ENCODE assay signal across 24 cellular contexts in the genomic region with DNA sequence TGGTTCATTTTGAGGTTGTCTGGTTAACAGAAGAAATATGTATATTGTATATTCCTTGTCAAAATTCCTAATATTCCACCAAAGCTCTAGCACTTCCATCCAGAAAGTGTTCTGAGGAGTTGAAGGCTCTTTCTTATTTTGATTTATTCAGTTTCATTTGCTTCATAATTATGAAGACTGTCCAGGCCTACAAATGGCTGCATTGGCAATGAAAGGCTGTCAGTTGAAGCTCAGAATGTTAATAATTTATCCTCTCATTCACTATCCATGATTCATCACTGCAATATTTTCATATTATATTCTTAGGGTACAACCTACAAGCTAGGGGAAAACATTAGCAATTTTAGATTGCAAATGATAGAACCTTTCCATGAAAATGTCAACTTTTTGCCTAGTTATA. TPM values are rescaled to one million over a fixed set of nuclear protein-coding genes. Genes with fewer than 3 reads are reported as not detected.
DNase-seq lines count a peak whose midpoint lies in the region; ATAC-seq, FAIRE-seq and TF ChIP-seq lines count a peak whose summit lies in the region.
"Had no signal": no experiment of that assay in that cellular context is flagged by ENCODE, and none has a peak within 500 bp of the region (broad histone marks: within the 10 kb centered on the region; RNA-seq: fewer than 3 reads in every experiment).

No MANE protein-coding gene starts in this region.

- no peak for TF ChIP-seq POLR2A in ovary (IDR thresholded peaks at IDR 0.05)
- TF ChIP-seq POLR2A in GM12892 (IDR thresholded peaks at IDR 0.05; ENCODE audit: low read depth, low read length) = no peak

- no peaks in the 10 kb centered on the region for H3K9me3 ChIP-seq in CD8-positive, alpha-beta T cell (ENCODE audit: low read length)
- no peaks in the 10 kb centered on the region for H3K9me3 ChIP-seq in ovary
- H3K9me3 ChIP-seq: body of pancreas, suprapubic skin had no signal

- no peaks in the 10 kb centered on the region for H3K9me3 Mint-ChIP-seq in T-helper 1 cell treated with Interleukin-12 subunit alpha and Interleukin-12 subunit beta and Interleukin-4 antibody, amounts not matched to agents 30 μg/mL and 1 μg/mL, for 36 hours
- H3K9me3 Mint-ChIP-seq in CD8-positive, alpha-beta T cell = no peaks in the 10 kb centered on the region
- H3K9me3 Mint-ChIP-seq in activated CD4-positive, alpha-beta memory T cell treated with anti-CD3 and anti-CD28 coated beads for 36 hours = no peaks in the 10 kb centered on the region
- no peaks in the 10 kb centered on the region for H3K9me3 Mint-ChIP-seq in natural killer cell
- H3K9me3 Mint-ChIP-seq: activated T-helper 2 cell treated with anti-CD3 and anti-CD28 coated beads, Interferon-gamma antibody, Interleukin-2, Interleukin-4, amounts not matched to agents 10 μg/mL and 5 μg/mL and 100 μg/mL, durations not matched to agents 14 hours and 24 hours and 36 hours had no signal

- no peak for DNase-seq in T-helper 1 cell
- no peak for DNase-seq in CD8-positive, alpha-beta T cell
- DNase-seq in activated CD4-positive, alpha-beta memory T cell treated with anti-CD3 and anti-CD28 coated beads for 36 hours = no peak
- DNase-seq in natural killer cell = no peak
- no peak for DNase-seq in ovary
- DNase-seq in GM12892 (ENCODE audit: insufficient read length) = no peak
- DNase-seq: activated CD4-positive, CD25-positive, alpha-beta regulatory T cell; AML-193; body of pancreas; EL; glutamatergic neuron; NCI-H1092; NCI-H2029; NCI-H2227 treated with DMSO at 0.1 percent for 48 hours; NCI-H69 had no signal

- H3K27me3 ChIP-seq in CD8-positive, alpha-beta T cell (ENCODE audit: insufficient read depth, low read length) = no peaks in the 10 kb centered on the region
- H3K27me3 ChIP-seq in ovary = no peaks in the 10 kb centered on the region
- H3K27me3 ChIP-seq: body of pancreas, suprapubic skin had no signal

- H3K27me3 Mint-ChIP-seq in T-helper 1 cell treated with Interleukin-12 subunit alpha and Interleukin-12 subunit beta and Interleukin-4 antibody, amounts not matched to agents 30 μg/mL and 1 μg/mL, for 36 hours (ENCODE audit: low read depth) = no peaks in the 10 kb centered on the region
- H3K27me3 Mint-ChIP-seq in CD8-positive, alpha-beta T cell (ENCODE audit: low read depth) = no peaks in the 10 kb centered on the region
- H3K27me3 Mint-ChIP-seq in activated CD4-positive, alpha-beta memory T cell treated with anti-CD3 and anti-CD28 coated beads for 36 hours = no peaks in the 10 kb centered on the region
- no peaks in the 10 kb centered on the region for H3K27me3 Mint-ChIP-seq in natural killer cell (ENCODE audit: low read depth in 2 of 2)

- no peak overlapping the region for H3K4me3 ChIP-seq in CD8-positive, alpha-beta T cell (ENCODE audit: low read depth, low read length)
- H3K4me3 ChIP-seq in ovary = no peak overlapping the region
- H3K4me3 ChIP-seq: body of pancreas, lung, SK-N-MC, suprapubic skin had no signal

- peaks cover 51% of the 10 kb centered on the region for H3K36me3 Mint-ChIP-seq in T-helper 1 cell treated with Interleukin-12 subunit alpha and Interleukin-12 subunit beta and Interleukin-4 antibody, amounts not matched to agents 30 μg/mL and 1 μg/mL, for 36 hours (ENCODE audit: low read depth)
- peaks cover 35% of the 10 kb centered on the region for H3K36me3 Mint-ChIP-seq in CD8-positive, alpha-beta T cell
- peaks cover 70% of the 10 kb centered on the region for H3K36me3 Mint-ChIP-seq in activated CD4-positive, alpha-beta memory T cell treated with anti-CD3 and anti-CD28 coated beads for 36 hours
- H3K36me3 Mint-ChIP-seq in natural killer cell = peaks cover 7% of the 10 kb centered on the region

- TF ChIP-seq EP300 in ovary (IDR thresholded peaks at IDR 0.05) = no peak

- no peak overlapping the region for H3K4me3 Mint-ChIP-seq in T-helper 1 cell treated with Interleukin-12 subunit alpha and Interleukin-12 subunit beta and Interleukin-4 antibody, amounts not matched to agents 30 μg/mL and 1 μg/mL, for 36 hours
- H3K4me3 Mint-ChIP-seq in CD8-positive, alpha-beta T cell = no peak overlapping the region
- no peak overlapping the region for H3K4me3 Mint-ChIP-seq in activated CD4-positive, alpha-beta memory T cell treated with anti-CD3 and anti-CD28 coated beads for 36 hours
- no peak overlapping the region for H3K4me3 Mint-ChIP-seq in natural killer cell

- TF ChIP-seq CTCF in CD8-positive, alpha-beta T cell (IDR thresholded peaks at IDR 0.05) = no peak
- TF ChIP-seq CTCF in natural killer cell (IDR thresholded peaks at IDR 0.05) = no peak
- no peak for TF ChIP-seq CTCF in ovary (IDR thresholded peaks at IDR 0.05)

- H3K27ac ChIP-seq in CD8-positive, alpha-beta T cell (ENCODE audit: low read depth, low read length) = no peak overlapping the region
- no peak overlapping the region for H3K27ac ChIP-seq in ovary
- H3K27ac ChIP-seq: 22Rv1, body of pancreas, epithelial cell of prostate, RWPE1, SK-N-MC, suprapubic skin had no signal

- intact Hi-C loops in CD8-positive, alpha-beta T cell (cut with DNase I, micrococcal nuclease) = loop anchor here in 1 of 2 experiments (2.0 kb wide), 1 partner anchor 14 kb away; no protein-coding TSS in a partner anchor
- intact Hi-C loops in activated CD4-positive, alpha-beta memory T cell treated with anti-CD3 and anti-CD28 coated beads for 36 hours (cut with micrococcal nuclease) = no loop called here
- intact Hi-C loops in natural killer cell (cut with micrococcal nuclease) = no loop called here
- intact Hi-C loops in ovary (cut with DNase I) = no loop called here

- H3K4me1 Mint-ChIP-seq in T-helper 1 cell treated with Interleukin-12 subunit alpha and Interleukin-12 subunit beta and Interleukin-4 antibody, amounts not matched to agents 30 μg/mL and 1 μg/mL, for 36 hours (ENCODE audit: low read depth) = peaks cover 57% of the 10 kb centered on the region
- H3K4me1 Mint-ChIP-seq in CD8-positive, alpha-beta T cell (ENCODE audit: low read depth) = peaks cover 43% of the 10 kb centered on the region
- H3K4me1 Mint-ChIP-seq in activated CD4-positive, alpha-beta memory T cell treated with anti-CD3 and anti-CD28 coated beads for 36 hours (ENCODE audit: low read depth) = peaks cover 81% of the 10 kb centered on the region
- H3K4me1 Mint-ChIP-seq in natural killer cell = peaks cover 52 to 61% of the 10 kb centered on the region in 2 donors

- CTCF ChIA-PET in CD8-positive, alpha-beta T cell (lab: Charles Lee) = interaction anchor here (1.3 kb wide), 1 partner anchor 25 kb away, joined by 3 read pairs; no protein-coding TSS in a partner anchor
- CTCF ChIA-PET in activated CD4-positive, alpha-beta memory T cell treated with anti-CD3 and anti-CD28 coated beads for 36 hours (lab: Charles Lee) = interaction anchor here (1.1 to 1.2 kb wide), 2 partner anchors 9 to 62 kb away, joined by 4 read pairs; no protein-coding TSS in a partner anchor

- H3K4me1 ChIP-seq in CD8-positive, alpha-beta T cell (ENCODE audit: insufficient read depth, low read length) = peaks cover 4% of the 10 kb centered on the region
- H3K4me1 ChIP-seq in ovary (ENCODE audit: insufficient read depth) = no peaks in the 10 kb centered on the region
- H3K4me1 ChIP-seq: body of pancreas, suprapubic skin had no signal

- peak overlapping the region; percentile 10 for H3K27ac Mint-ChIP-seq in T-helper 1 cell treated with Interleukin-12 subunit alpha and Interleukin-12 subunit beta and Interleukin-4 antibody, amounts not matched to agents 30 μg/mL and 1 μg/mL, for 36 hours
- H3K27ac Mint-ChIP-seq in CD8-positive, alpha-beta T cell = peak overlapping the region; percentile 28
- peak overlapping the region; percentile 38 for H3K27ac Mint-ChIP-seq in activated CD4-positive, alpha-beta memory T cell treated with anti-CD3 and anti-CD28 coated beads for 36 hours
- peak overlapping the region; percentile 32 to 71 for H3K27ac Mint-ChIP-seq in natural killer cell
- H3K27ac Mint-ChIP-seq: activated T-helper 2 cell treated with anti-CD3 and anti-CD28 coated beads, Interferon-gamma antibody, Interleukin-2, Interleukin-4, amounts not matched to agents 10 μg/mL and 5 μg/mL and 100 μg/mL, durations not matched to agents 14 hours and 24 hours and 36 hours had no signal

- no peak for FAIRE-seq in GM12892 (lab: Jason Lieb, UNC)

- ATAC-seq in CD8-positive, alpha-beta T cell = no peak
- ATAC-seq in natural killer cell (no peak), HG02973 (IDR thresholded peaks at IDR 0.05; ENCODE audit: unreplicated experiment) (no peak)
- ATAC-seq: body of pancreas had no signal

- POLR2A ChIA-PET in CD8-positive, alpha-beta T cell (lab: Charles Lee) = interaction anchor here (0.6 kb wide), 1 partner anchor 17 kb away, joined by 3 read pairs; no protein-coding TSS in a partner anchor
- POLR2A ChIA-PET in activated CD4-positive, alpha-beta memory T cell treated with anti-CD3 and anti-CD28 coated beads for 36 hours (lab: Charles Lee) = interaction anchor here (0.9 to 1.1 kb wide), 2 partner anchors 10 to 65 kb away, joined by 3 to 4 read pairs; no protein-coding TSS in a partner anchor

- H3K36me3 ChIP-seq in CD8-positive, alpha-beta T cell (ENCODE audit: insufficient read depth, low read length) = no peaks in the 10 kb centered on the region
- H3K36me3 ChIP-seq in ovary = no peaks in the 10 kb centered on the region
- H3K36me3 ChIP-seq: suprapubic skin had no signal

RNA-seq across cellular contexts. Expression of gene ARID5B, which starts 57.3 kb away (rescaled TPM):
- 10 to 100 TPM; 17.5 to 18.4 TPM for total RNA-seq in CD8-positive, alpha-beta T cell
- total RNA-seq in activated CD4-positive, alpha-beta memory T cell treated with anti-CD3 and anti-CD28 coated beads for 36 hours = 10 to 100 TPM; 79.4 to 79.6 TPM
- 10 to 100 TPM; 22.3 to 44.3 (median 31.3) TPM for total RNA-seq in natural killer cell
- 10 to 100 TPM; 20.1 to 61.8 (median 38.6) TPM for total RNA-seq in ovary
- polyA plus RNA-seq in ovary = 10 to 100 TPM; 18.3 to 24.0 TPM
- polyA plus RNA-seq in GM12892 (2012; ENCODE audit: missing spikeins) = 15.3 TPM
